ENCODE assay signal across 11 cellular contexts in the genomic region with DNA sequence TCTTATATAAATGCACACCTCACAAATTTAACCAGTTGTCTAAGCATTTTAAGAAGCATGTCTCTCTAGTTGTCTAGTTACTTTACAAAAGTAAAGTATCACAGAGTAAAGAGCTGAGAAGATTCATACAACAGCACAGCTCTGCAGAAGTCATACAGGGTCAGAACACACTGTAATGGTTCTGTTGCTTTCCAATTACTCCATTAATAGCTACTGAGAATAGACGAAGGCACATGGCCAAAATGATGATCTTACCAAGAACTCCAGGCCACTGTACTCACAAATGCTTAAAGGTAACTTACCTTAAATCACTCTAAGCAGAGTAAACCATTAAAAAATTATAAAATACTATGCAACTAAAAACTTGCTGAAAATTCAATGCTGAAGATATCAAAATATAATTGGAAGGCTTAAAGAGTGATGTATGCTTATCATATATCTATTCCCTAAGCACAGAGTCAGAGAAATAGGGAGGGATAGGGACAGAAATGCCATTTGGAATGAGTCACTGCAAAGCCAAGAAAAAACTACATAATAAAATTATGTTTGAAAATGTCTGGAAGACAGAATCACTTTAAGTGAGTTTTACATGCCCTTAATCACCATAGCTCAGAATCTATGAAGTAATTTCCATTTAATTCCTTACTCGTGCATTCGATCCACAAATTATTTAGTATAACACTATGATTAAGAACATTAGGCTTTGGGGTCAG.
A peak's percentile ranks its signal among the peaks of the same experiment; 100 is the strongest.
DNase-seq lines count a peak whose midpoint lies in the region; ATAC-seq and TF ChIP-seq lines count a peak whose summit lies in the region.
"Had no signal": no experiment of that assay in that cellular context is flagged by ENCODE, and none has a peak within 500 bp of the region (broad histone marks: within the 10 kb centered on the region; RNA-seq: fewer than 3 reads in every experiment).

No MANE protein-coding gene starts in this region.

- ATAC-seq in omental fat pad (ENCODE audit: low FRiP score) (peak; percentile 56), HG03280 (IDR thresholded peaks at IDR 0.05; ENCODE audit: unreplicated experiment) (no peak)
- ATAC-seq: CD8-positive, alpha-beta T cell had no signal

- H3K4me3 ChIP-seq in AG10803 (ENCODE audit: low read length) (no peak overlapping the region), fibroblast of mammary gland (ENCODE audit: control insufficient read depth, low read depth, low read length) (no peak overlapping the region)

- DNase-seq in AG10803 (ENCODE audit: low read depth) (peak; percentile 40), RPMI7951 (ENCODE audit: low read depth) (peak; percentile 19), fibroblast of mammary gland (ENCODE audit: low read depth) (peak; percentile 59), omental fat pad (ENCODE audit: low spot score) (no peak), H4 (ENCODE audit: low spot score) (no peak), foreskin melanocyte (no peak), NCI-H146 treated with DMSO at 0.1 percent for 48 hours (lab: John Stamatoyannopoulos, UW; ENCODE audit: unreplicated experiment) (no peak)
- DNase-seq: CD8-positive, alpha-beta T cell; Karpas-422; T-helper 1 cell had no signal

- TF ChIP-seq CTCF in AG10803 (conservative IDR thresholded peaks at IDR 0.05; ENCODE audit: low read length): no peak
- no peak for TF ChIP-seq CTCF in fibroblast of mammary gland (conservative IDR thresholded peaks at IDR 0.05; ENCODE audit: control insufficient read depth, insufficient read depth, low read depth, low read length)
- no peak for TF ChIP-seq CTCF in omental fat pad (IDR thresholded peaks at IDR 0.05)

Comparison
In these comparisons a context has a peak if more than half of its experiments do, and no peak if none do; other contexts are left out.
1. DNase-seq: peak in AG10803 (single experiment), RPMI7951 (single experiment) and fibroblast of mammary gland (single experiment); none in omental fat pad (single experiment), H4 (single experiment), foreskin melanocyte (single experiment) and NCI-H146 treated with DMSO at 0.1 percent for 48 hours (single experiment).